In genomic region chr20:10522328-10522727, GRCh38 we compare ENCODE assay signal across 15 cellular contexts.
DNase-seq lines count a peak whose midpoint lies in the region; ATAC-seq and TF ChIP-seq lines count a peak whose summit lies in the region.
"Had no signal": no experiment of that assay in that cellular context is flagged by ENCODE, and none has a peak within 500 bp of the region (broad histone marks: within the 10 kb centered on the region; RNA-seq: fewer than 3 reads in every experiment).

No MANE protein-coding gene starts in this region.

- H3K36me3 ChIP-seq in HEK293 (ENCODE audit: control insufficient read depth in 2 of 2, insufficient read depth in 1 of 2, low read length in 2 of 2) = no peaks in the 10 kb centered on the region

- H3K4me1 Mint-ChIP-seq in osteocyte (ENCODE audit: unreplicated experiment) = peaks cover 49% of the 10 kb centered on the region
- peaks cover 26% of the 10 kb centered on the region for H3K4me1 Mint-ChIP-seq in activated T-cell treated with anti-CD3 and anti-CD28 coated beads, Interleukin-2, amount 50 U/mL, for 4 hours (ENCODE audit: low read depth)

- H3K4me3 Mint-ChIP-seq in osteocyte (ENCODE audit: unreplicated experiment) = peak overlapping the region; percentile 20
- no peak overlapping the region for H3K4me3 Mint-ChIP-seq in activated T-cell treated with anti-CD3 and anti-CD28 coated beads, Interleukin-2, amount 50 U/mL, for 4 hours
- H3K4me3 Mint-ChIP-seq: CD4-positive, CD25-positive, alpha-beta regulatory T cell had no signal

- no peak for TF ChIP-seq CTCF in HEK293 (tag by site-specific recombination; IDR thresholded peaks at IDR 0.05)
- no peak for TF ChIP-seq CTCF in osteocyte (IDR thresholded peaks at IDR 0.05)

- DNase-seq in NCI-H146 treated with DMSO at 0.1 percent for 48 hours (lab: John Stamatoyannopoulos, UW; ENCODE audit: unreplicated experiment) (peak; percentile 48), dermis blood vessel endothelial cell (peak; percentile 40), osteocyte (ENCODE audit: extremely low spot score, unreplicated experiment) (no peak), KG1 (lab: John Stamatoyannopoulos, UW) (no peak)
- DNase-seq in activated T-cell treated with anti-CD3 and anti-CD28 coated beads, Interleukin-2, amount 50 U/mL, for 4 hours = no peak
- DNase-seq: CD4-positive, CD25-positive, alpha-beta regulatory T cell; DMS79; HCEC 1CT; NCI-H1417 treated with DMSO at 0.1 percent for 48 hours; NCI-H2029 treated with DMSO at 0.1 percent for 48 hours; NCI-H510A; NK-92 treated with Interleukin-12 subunit alpha and Interleukin-12 subunit beta, amount 100 ng/mL, for 24 hours; SHP77 treated with DMSO at 0.1 percent for 48 hours had no signal

- POLR2A ChIA-PET in HEK293 (lab: Yijun Ruan, JAX) = interaction anchor here (0.8 kb wide), 1 partner anchor 16 kb away, joined by 3 read pairs; no protein-coding TSS in a partner anchor

- peaks cover 27% of the 10 kb centered on the region for H3K4me1 ChIP-seq in HEK293 (ENCODE audit: control insufficient read depth, insufficient read depth, low read length)

- no peak overlapping the region for H3K4me3 ChIP-seq in HEK293 (ENCODE audit: low read depth, low read length)

- H3K27ac ChIP-seq in HEK293 (ENCODE audit: extremely low read depth, low read depth, low read length) = no peak overlapping the region

- CTCF ChIA-PET in HEK293 (lab: Yijun Ruan, JAX) = interaction anchor here (0.5 kb wide), 1 partner anchor 1021 kb away, joined by 3 read pairs; no protein-coding TSS in a partner anchor

- H3K9me3 ChIP-seq in HEK293 (ENCODE audit: control insufficient read depth, insufficient read depth, low read depth, low read length) = no peaks in the 10 kb centered on the region

- H3K9me3 Mint-ChIP-seq in osteocyte (ENCODE audit: unreplicated experiment) = no peaks in the 10 kb centered on the region
- no peaks in the 10 kb centered on the region for H3K9me3 Mint-ChIP-seq in activated T-cell treated with anti-CD3 and anti-CD28 coated beads, Interleukin-2, amount 50 U/mL, for 4 hours
- H3K9me3 Mint-ChIP-seq: CD4-positive, CD25-positive, alpha-beta regulatory T cell had no signal

- peaks cover 3% of the 10 kb centered on the region for H3K36me3 Mint-ChIP-seq in osteocyte (ENCODE audit: unreplicated experiment)
- H3K36me3 Mint-ChIP-seq in activated T-cell treated with anti-CD3 and anti-CD28 coated beads, Interleukin-2, amount 50 U/mL, for 4 hours (ENCODE audit: insufficient read depth) = peaks cover 7% of the 10 kb centered on the region

- ATAC-seq in activated T-cell treated with anti-CD3 and anti-CD28 coated beads, Interleukin-2, amount 50 U/mL, for 4 hours = no peak
- no peak for ATAC-seq in GM18498 (IDR thresholded peaks at IDR 0.05; ENCODE audit: unreplicated experiment)

- no peaks in the 10 kb centered on the region for H3K27me3 Mint-ChIP-seq in osteocyte (ENCODE audit: unreplicated experiment)
- no peaks in the 10 kb centered on the region for H3K27me3 Mint-ChIP-seq in activated T-cell treated with anti-CD3 and anti-CD28 coated beads, Interleukin-2, amount 50 U/mL, for 4 hours (ENCODE audit: low read depth)
- H3K27me3 Mint-ChIP-seq: CD4-positive, CD25-positive, alpha-beta regulatory T cell had no signal

- H3K27ac Mint-ChIP-seq in osteocyte (ENCODE audit: unreplicated experiment) = peak overlapping the region; percentile 91

TF ChIP-seq in HEK293, 187 proteins besides CTCF, POLR2A, EP300 and RAD21:
- no peak for TF ChIP-seq ZSCAN23 (tag by site-specific recombination; IDR thresholded peaks at IDR 0.05)
- TF ChIP-seq SCRT2 (tag by site-specific recombination; IDR thresholded peaks at IDR 0.05) = peak; percentile 45; the same call in 1 of the 2 replicates

Comparison
In these comparisons a context has a peak if more than half of its experiments do, and no peak if none do; other contexts are left out.
1. DNase-seq: peak in NCI-H146 treated with DMSO at 0.1 percent for 48 hours (single experiment) and dermis blood vessel endothelial cell (single experiment); none in osteocyte (single experiment), activated T-cell treated with anti-CD3 and anti-CD28 coated beads, Interleukin-2, amount 50 U/mL, for 4 hours (single experiment) and KG1 (single experiment).